25 cellular contexts compared by ENCODE assay signal in genomic region chr10:5887029-5887428, GRCh38. TPM values are rescaled to one million over a fixed set of nuclear protein-coding genes. Genes with fewer than 3 reads are reported as not detected.
DNase-seq lines count a peak whose midpoint lies in the region; ATAC-seq and TF ChIP-seq lines count a peak whose summit lies in the region.
"Had no signal": no experiment of that assay in that cellular context is flagged by ENCODE, and none has a peak within 500 bp of the region (broad histone marks: within the 10 kb centered on the region; RNA-seq: fewer than 3 reads in every experiment).

No MANE protein-coding gene starts in this region.

- no peak overlapping the region for H3K27ac Mint-ChIP-seq in stimulated activated naive CD8-positive, alpha-beta T cell treated with anti-CD3 and anti-CD28 coated beads, Interleukin-15, Interleukin-2, amounts not matched to agents 100 ng/mL and 50 ng/mL, for 24 hours
- H3K27ac Mint-ChIP-seq: activated CD8-positive, alpha-beta T cell treated with anti-CD3 and anti-CD28 coated beads, Interleukin-2, amount 10 ng/mL, durations not matched to agents 7 days and 5 days had no signal

- peaks cover 56% of the 10 kb centered on the region for H3K36me3 Mint-ChIP-seq in stimulated activated naive CD8-positive, alpha-beta T cell treated with anti-CD3 and anti-CD28 coated beads, Interleukin-15, Interleukin-2, amounts not matched to agents 100 ng/mL and 50 ng/mL, for 24 hours (ENCODE audit: low read depth)

- no peak for TF ChIP-seq EP300 in esophagus muscularis mucosa (IDR thresholded peaks at IDR 0.05)

- peak overlapping the region; percentile 21 for H3K4me3 Mint-ChIP-seq in stimulated activated naive CD8-positive, alpha-beta T cell treated with anti-CD3 and anti-CD28 coated beads, Interleukin-15, Interleukin-2, amounts not matched to agents 100 ng/mL and 50 ng/mL, for 24 hours
- H3K4me3 Mint-ChIP-seq: activated CD8-positive, alpha-beta T cell treated with anti-CD3 and anti-CD28 coated beads, Interleukin-2, amount 10 ng/mL, durations not matched to agents 7 days and 5 days had no signal

- H2AFZ ChIP-seq in SU-DHL-6 (ENCODE audit: low read depth, low read length, severe bottlenecking) (no peak overlapping the region), hepatocyte (no peak overlapping the region)

- H4K20me1 ChIP-seq in SU-DHL-6 (ENCODE audit: low read depth, low read length) = no peaks in the 10 kb centered on the region
- H4K20me1 ChIP-seq in hepatocyte (ENCODE audit: insufficient read depth, poor library complexity, severe bottlenecking) = peaks cover 14% of the 10 kb centered on the region

- TF ChIP-seq CTCF in SU-DHL-6 (IDR thresholded peaks at IDR 0.05; ENCODE audit: insufficient read depth, low read length, poor library complexity, severe bottlenecking) (no peak), hepatocyte (IDR thresholded peaks at IDR 0.05; ENCODE audit: poor library complexity) (no peak), esophagus muscularis mucosa (IDR thresholded peaks at IDR 0.05) (no peak)

- WGBS in hepatocyte (ENCODE audit: low lambda C conversion rate, missing lambda C conversion rate) = 59% methylated on average over 1 of the region's 1 CpG
- 58% methylated on average over 1 of the region's 1 CpG for WGBS in esophagus muscularis mucosa

- H3K27me3 ChIP-seq in SU-DHL-6 (ENCODE audit: low read length) (no peaks in the 10 kb centered on the region), hepatocyte (no peaks in the 10 kb centered on the region), esophagus muscularis mucosa (no peaks in the 10 kb centered on the region)
- H3K27me3 ChIP-seq: right atrium auricular region had no signal

- no peak for TF ChIP-seq POLR2A in esophagus muscularis mucosa (IDR thresholded peaks at IDR 0.05; ENCODE audit: low read depth)

- H3K4me1 Mint-ChIP-seq in stimulated activated naive CD8-positive, alpha-beta T cell treated with anti-CD3 and anti-CD28 coated beads, Interleukin-15, Interleukin-2, amounts not matched to agents 100 ng/mL and 50 ng/mL, for 24 hours (ENCODE audit: low read depth) = peaks cover 35% of the 10 kb centered on the region

- peaks cover 17% of the 10 kb centered on the region for H3K79me2 ChIP-seq in SU-DHL-6 (ENCODE audit: insufficient read depth, low read length)
- H3K79me2 ChIP-seq in hepatocyte = peaks cover 38% of the 10 kb centered on the region

- no peaks in the 10 kb centered on the region for H3K9me2 ChIP-seq in SU-DHL-6 (replicated peaks; ENCODE audit: insufficient read depth, low read length)
- no peaks in the 10 kb centered on the region for H3K9me2 ChIP-seq in hepatocyte (replicated peaks; ENCODE audit: insufficient read depth)

- H3K4me3 ChIP-seq in SU-DHL-6 (ENCODE audit: insufficient read depth, low read length, poor library complexity, severe bottlenecking) = no peak overlapping the region
- H3K4me3 ChIP-seq in hepatocyte = no peak overlapping the region
- no peak overlapping the region for H3K4me3 ChIP-seq in esophagus muscularis mucosa
- H3K4me3 ChIP-seq: lower lobe of right lung, right atrium auricular region had no signal

- no peaks in the 10 kb centered on the region for H3K9me3 ChIP-seq in SU-DHL-6 (ENCODE audit: insufficient read depth, low read length)
- no peaks in the 10 kb centered on the region for H3K9me3 ChIP-seq in hepatocyte (ENCODE audit: low read depth)
- no peaks in the 10 kb centered on the region for H3K9me3 ChIP-seq in esophagus muscularis mucosa
- H3K9me3 ChIP-seq: lower lobe of right lung, right atrium auricular region had no signal

- ATAC-seq in stimulated activated naive CD8-positive, alpha-beta T cell treated with anti-CD3 and anti-CD28 coated beads, Interleukin-15, Interleukin-2, amounts not matched to agents 100 U/mL and 50 U/mL, for 24 hours = no peak
- no peak for ATAC-seq in HG03175 (IDR thresholded peaks at IDR 0.05; ENCODE audit: unreplicated experiment)
- ATAC-seq: activated CD8-positive, alpha-beta T cell treated with anti-CD3 and anti-CD28 coated beads, Interleukin-2, amount 10 ng/mL, durations not matched to agents 7 days and 5 days; HCT116; lower lobe of right lung had no signal

- H3K9me3 Mint-ChIP-seq in stimulated activated naive CD8-positive, alpha-beta T cell treated with anti-CD3 and anti-CD28 coated beads, Interleukin-15, Interleukin-2, amounts not matched to agents 100 ng/mL and 50 ng/mL, for 24 hours = no peaks in the 10 kb centered on the region
- H3K9me3 Mint-ChIP-seq: CD4-positive, CD25-positive, alpha-beta regulatory T cell; central memory CD8-positive, alpha-beta T cell had no signal

- DNase-seq in stimulated activated naive CD8-positive, alpha-beta T cell treated with anti-CD3 and anti-CD28 coated beads, Interleukin-15, Interleukin-2, amounts not matched to agents 100 U/mL and 50 U/mL, for 24 hours = no peak
- no peak for DNase-seq in hepatocyte (ENCODE audit: low spot score)
- DNase-seq in esophagus muscularis mucosa (ENCODE audit: extremely low spot score) = no peak
- no peak for DNase-seq in stimulated activated CD8-positive, alpha-beta memory T cell treated with anti-CD3 and anti-CD28 coated beads, Interleukin-4, amount 100 ng/mL, for 48 hours
- no peak for DNase-seq in GOT3 (lab: John Stamatoyannopoulos, UW)
- DNase-seq: ACHN; activated CD4-positive, CD25-positive, alpha-beta regulatory T cell; activated CD8-positive, alpha-beta T cell treated with anti-CD3 and anti-CD28 coated beads, Interleukin-2, amount 10 ng/mL, durations not matched to agents 7 days and 5 days; activated naive CD4-positive, alpha-beta T cell treated with Interleukin-2 at 50 U/mL for 16 hours; CD4-positive, CD25-positive, alpha-beta regulatory T cell; DMS153; GF-D8; KG1; kidney; lower lobe of right lung; NCI-H187; NCI-H69; trophoblast cell had no signal

- peak overlapping the region; percentile 8 for H3K4me2 ChIP-seq in SU-DHL-6 (ENCODE audit: low read depth, low read length, poor library complexity, severe bottlenecking)
- H3K4me2 ChIP-seq in hepatocyte = peak overlapping the region; percentile 23

- no peak overlapping the region for H3K9ac ChIP-seq in SU-DHL-6 (ENCODE audit: low read length)

- intact Hi-C loops in esophagus muscularis mucosa (cut with DNase I) = no loop called here

- peaks cover 19% of the 10 kb centered on the region for H3K4me1 ChIP-seq in hepatocyte (ENCODE audit: insufficient read depth)
- H3K4me1 ChIP-seq in esophagus muscularis mucosa = peaks cover 21 to 42% (median 37%) of the 10 kb centered on the region in 4 donors

- no peaks in the 10 kb centered on the region for H3K27me3 Mint-ChIP-seq in stimulated activated naive CD8-positive, alpha-beta T cell treated with anti-CD3 and anti-CD28 coated beads, Interleukin-15, Interleukin-2, amounts not matched to agents 100 ng/mL and 50 ng/mL, for 24 hours
- H3K27me3 Mint-ChIP-seq: CD4-positive, CD25-positive, alpha-beta regulatory T cell; central memory CD8-positive, alpha-beta T cell had no signal

- H3F3A ChIP-seq in SU-DHL-6 (ENCODE audit: insufficient read depth) = 0 out of 2 replicates have a peak, but pooled peaks cover 2% of the 10 kb centered on the region

- H3K27ac ChIP-seq in SU-DHL-6 (ENCODE audit: low read depth, low read length) = no peak overlapping the region; the same call in 1 of the 2 replicates
- H3K27ac ChIP-seq in hepatocyte = no peak overlapping the region
- no peak overlapping the region for H3K27ac ChIP-seq in esophagus muscularis mucosa (replicated peaks in 1 of 4)
- H3K27ac ChIP-seq: epithelial cell of prostate, lower lobe of right lung, right atrium auricular region had no signal

- peaks cover 15% of the 10 kb centered on the region; the same call in 1 of the 2 replicates for H3K36me3 ChIP-seq in SU-DHL-6 (ENCODE audit: low read length)
- no peaks in the 10 kb centered on the region for H3K36me3 ChIP-seq in hepatocyte (replicated peaks; ENCODE audit: insufficient read depth, low read depth)
- peaks cover 13 to 55% (median 34%) of the 10 kb centered on the region in 4 donors for H3K36me3 ChIP-seq in esophagus muscularis mucosa

RNA-seq across cellular contexts. Expression of gene ANKRD16, which starts 2.7 kb away (rescaled TPM):
- 4.6 and 6.8 TPM in 2 replicates for total RNA-seq in hepatocyte
- polyA plus RNA-seq in hepatocyte = 11.5 and 15.7 TPM in 2 replicates
- 1 to 10 TPM; 5.1 to 9.0 (median 5.9) TPM for total RNA-seq in esophagus muscularis mucosa

RNA-seq across cellular contexts. Expression of gene FBH1, which starts 3.0 kb away (rescaled TPM):
- total RNA-seq in hepatocyte = 66.1 and 66.4 TPM in 2 replicates
- 72.9 and 80.3 TPM in 2 replicates for polyA plus RNA-seq in hepatocyte
- total RNA-seq in esophagus muscularis mucosa = 10 to 100 TPM; 90.3 to 93.0 (median 92.3) TPM
